Comparison of ENCODE assay signal across 10 cellular contexts in genomic region chr16:17026600-17027242, GRCh38.
DNase-seq lines count a peak whose midpoint lies in the region; ATAC-seq and TF ChIP-seq lines count a peak whose summit lies in the region.
"Had no signal": no experiment of that assay in that cellular context is flagged by ENCODE, and none has a peak within 500 bp of the region (broad histone marks: within the 10 kb centered on the region; RNA-seq: fewer than 3 reads in every experiment).

No MANE protein-coding gene starts in this region.

- ATAC-seq in GM21367 (IDR thresholded peaks at IDR 0.05; ENCODE audit: unreplicated experiment) (peak; percentile 81), HG03378 (IDR thresholded peaks at IDR 0.05; ENCODE audit: unreplicated experiment) (peak; percentile 78), esophagus mucosa (peak; percentile 22)
- ATAC-seq: heart right ventricle had no signal

- no peak overlapping the region for H3K9ac ChIP-seq in GM23248
- no peak overlapping the region for H3K9ac ChIP-seq in smooth muscle cell (ENCODE audit: low read depth)
- H3K9ac ChIP-seq in H9 (ENCODE audit: extremely low read depth, insufficient read length, low read length) = no peak overlapping the region

- H3K14ac ChIP-seq in H9 (ENCODE audit: insufficient read depth, low read length) = no peak overlapping the region

- in situ Hi-C loops in GM13976 (cut with MboI; ENCODE audit: low sequenced_read_pairs, unreplicated experiment) (loop anchor here (25.0 kb wide), 1 partner anchor 436 kb away; the partner anchor contains the start of gene XYLT1), GM23248 (cut with MboI) (no loop called here)

- no peak overlapping the region for H2BK5ac ChIP-seq in H9 (ENCODE audit: insufficient read length, low read length)

- H3K4ac ChIP-seq in H9 (ENCODE audit: low read depth, low read length) = no peak overlapping the region

- no peaks in the 10 kb centered on the region for H3F3A ChIP-seq in GM23248 (ENCODE audit: insufficient read depth)
- H3F3A ChIP-seq in smooth muscle cell (ENCODE audit: low read depth) = no peaks in the 10 kb centered on the region

- H2AFZ ChIP-seq in GM23248 (no peak overlapping the region), smooth muscle cell (ENCODE audit: low read depth) (no peak overlapping the region), H9 (ENCODE audit: low read length) (no peak overlapping the region)

- TF ChIP-seq CTCF in GM13976 (IDR thresholded peaks at IDR 0.05; ENCODE audit: borderline replicate concordance, control extremely low read depth, extremely low read depth, insufficient read depth, missing control alignments) = no peak
- TF ChIP-seq CTCF in smooth muscle cell (IDR thresholded peaks at IDR 0.05; ENCODE audit: borderline replicate concordance, insufficient read depth, poor library complexity, severe bottlenecking) = no peak
- TF ChIP-seq CTCF in H9 (conservative IDR thresholded peaks at IDR 0.05) = no peak

- no peak overlapping the region for H2BK120ac ChIP-seq in H9 (ENCODE audit: low read depth, low read length, poor library complexity, severe bottlenecking)

- H3K36me3 Mint-ChIP-seq in H9 (ENCODE audit: insufficient read depth in 1 of 3, low read depth in 3 of 3) = peaks cover 0 to 6% (median 0%) of the 10 kb centered on the region in 3 experiments; a peak in 3 of 7 replicates

- H3K79me1 ChIP-seq in H9 (ENCODE audit: insufficient read depth, low read depth, low read length, poor library complexity, severe bottlenecking) = no peaks in the 10 kb centered on the region

- H3K4me1 ChIP-seq in GM23248 (ENCODE audit: insufficient read depth) = no peaks in the 10 kb centered on the region
- H3K4me1 ChIP-seq in smooth muscle cell (ENCODE audit: low read depth) = no peaks in the 10 kb centered on the region
- no peaks in the 10 kb centered on the region for H3K4me1 ChIP-seq in H9 (ENCODE audit: insufficient read depth, low read length)
- H3K4me1 ChIP-seq: heart right ventricle had no signal

- H3K4me1 Mint-ChIP-seq in H9 = peaks cover 7 to 13% of the 10 kb centered on the region in 2 experiments; a peak in 3 of 4 replicates

- peak; percentile 29 for DNase-seq in GM13976 (ENCODE audit: low spot score)
- DNase-seq in GM23248 = no peak
- DNase-seq in NCI-H524 (lab: John Stamatoyannopoulos, UW) = no peak
- DNase-seq in smooth muscle cell (lab: John Stamatoyannopoulos, UW; ENCODE audit: unreplicated experiment) = no peak
- no peak for DNase-seq in H9
- DNase-seq: heart right ventricle, NCI-H446 treated with DMSO at 0.1 percent for 48 hours had no signal

- H4K5ac ChIP-seq in H9 (ENCODE audit: insufficient read length, low read depth, low read length) = no peak overlapping the region

- peaks cover 7 to 9% of the 10 kb centered on the region in 2 experiments; a peak in 4 of 5 replicates for H3K9me3 Mint-ChIP-seq in H9

- H3K4me2 ChIP-seq in GM23248 (ENCODE audit: unreplicated experiment) (no peak overlapping the region), smooth muscle cell (no peak overlapping the region), H9 (ENCODE audit: insufficient read depth, insufficient read length, low read length) (no peak overlapping the region)

- H3K18ac ChIP-seq in H9 (ENCODE audit: insufficient read length, low read depth, low read length) = no peak overlapping the region

- H2BK15ac ChIP-seq in H9 (ENCODE audit: low read depth, low read length) = no peak overlapping the region

- 21 to 27% methylated on average over 2 of the region's 2 CpGs for WGBS in GM23248 (ENCODE audit: low coverage in 1 of 2, low lambda C conversion rate in 2 of 2, missing lambda C conversion rate in 2 of 2), 2 experiments
- 77% methylated on average over 2 of the region's 2 CpGs for WGBS in smooth muscle cell (ENCODE audit: low lambda C conversion rate)
- no CpG with 5 or more reads among the region's 2 CpGs for WGBS in H9 (ENCODE audit: extremely low coverage, insufficient read length, low lambda C conversion rate)

- no peak overlapping the region for H3K27ac ChIP-seq in GM23248
- no peak overlapping the region for H3K27ac ChIP-seq in smooth muscle cell (ENCODE audit: low read depth)
- no peak overlapping the region for H3K27ac ChIP-seq in H9 (ENCODE audit: insufficient read length, low read depth, low read length)
- H3K27ac ChIP-seq: heart right ventricle had no signal

- H3K23ac ChIP-seq in H9 (ENCODE audit: insufficient read length, low read depth, low read length) = no peak overlapping the region

- no peak overlapping the region for H4K91ac ChIP-seq in H9 (ENCODE audit: insufficient read length, low read depth, low read length)

- no peak overlapping the region for H4K8ac ChIP-seq in H9 (replicated peaks; ENCODE audit: insufficient read length, low read depth, low read length)

- H3K4me3 ChIP-seq in GM23248 = no peak overlapping the region
- H3K4me3 ChIP-seq in smooth muscle cell = no peak overlapping the region
- H3K4me3 ChIP-seq: heart right ventricle had no signal

- no peak overlapping the region for H2BK20ac ChIP-seq in H9 (ENCODE audit: low read depth, low read length, poor library complexity, severe bottlenecking)

- H3K56ac ChIP-seq in H9 (ENCODE audit: insufficient read length, low read depth, low read length) = no peak overlapping the region

- H3K27me3 Mint-ChIP-seq in H9 (ENCODE audit: low read depth) = no peaks in the 10 kb centered on the region

- H3K9me2 ChIP-seq in GM23248 (ENCODE audit: insufficient read depth) = no peaks in the 10 kb centered on the region

- no peak overlapping the region for H2BK12ac ChIP-seq in H9 (ENCODE audit: insufficient read length, low read depth, low read length)

- H3K27me3 ChIP-seq in GM23248 (replicated peaks; ENCODE audit: insufficient read depth) = no peaks in the 10 kb centered on the region
- H3K27me3 ChIP-seq in smooth muscle cell (ENCODE audit: low read depth) = no peaks in the 10 kb centered on the region
- H3K27me3 ChIP-seq in H9 (ENCODE audit: insufficient read depth, low read length) = no peaks in the 10 kb centered on the region

- no peaks in the 10 kb centered on the region for H3K36me3 ChIP-seq in GM23248 (ENCODE audit: low read depth)
- no peaks in the 10 kb centered on the region for H3K36me3 ChIP-seq in smooth muscle cell (ENCODE audit: low read depth)
- H3K36me3 ChIP-seq: heart right ventricle had no signal

- H3K4me3 Mint-ChIP-seq in H9 = no peak overlapping the region

- no peaks in the 10 kb centered on the region for H3K79me2 ChIP-seq in GM23248 (ENCODE audit: insufficient read depth)
- H3K79me2 ChIP-seq in smooth muscle cell (ENCODE audit: low read depth) = no peaks in the 10 kb centered on the region
- no peaks in the 10 kb centered on the region for H3K79me2 ChIP-seq in H9 (ENCODE audit: insufficient read depth, low read length)

- H3T11ph ChIP-seq in H9 (ENCODE audit: low read length) = no peak overlapping the region

- no peaks in the 10 kb centered on the region for H3K23me2 ChIP-seq in H9 (ENCODE audit: insufficient read length, low read depth, low read length, poor library complexity, severe bottlenecking)

- no peak overlapping the region for H2AK5ac ChIP-seq in H9 (ENCODE audit: insufficient read length, low read length)

- H3K9me3 ChIP-seq in GM23248 (ENCODE audit: low read depth) (no peaks in the 10 kb centered on the region), smooth muscle cell (replicated peaks; ENCODE audit: low read depth) (no peaks in the 10 kb centered on the region), H9 (ENCODE audit: control insufficient read depth, low read depth, low read length) (no peaks in the 10 kb centered on the region)

- no peaks in the 10 kb centered on the region for H4K20me1 ChIP-seq in GM23248 (ENCODE audit: insufficient read depth)
- H4K20me1 ChIP-seq in smooth muscle cell (ENCODE audit: low read depth) = no peaks in the 10 kb centered on the region
- no peaks in the 10 kb centered on the region for H4K20me1 ChIP-seq in H9 (ENCODE audit: control insufficient read depth, insufficient read depth, insufficient read length)

- H3K27ac Mint-ChIP-seq in H9 = no peak overlapping the region

Comparison
In these comparisons a context has a peak if more than half of its experiments do, and no peak if none do; other contexts are left out.
1. ATAC-seq: peak in every context shown above with its lines; median percentile 81 in GM21367; 78 in HG03378; 22 in esophagus mucosa.